8 cellular contexts compared by ENCODE assay signal in the genomic region with DNA sequence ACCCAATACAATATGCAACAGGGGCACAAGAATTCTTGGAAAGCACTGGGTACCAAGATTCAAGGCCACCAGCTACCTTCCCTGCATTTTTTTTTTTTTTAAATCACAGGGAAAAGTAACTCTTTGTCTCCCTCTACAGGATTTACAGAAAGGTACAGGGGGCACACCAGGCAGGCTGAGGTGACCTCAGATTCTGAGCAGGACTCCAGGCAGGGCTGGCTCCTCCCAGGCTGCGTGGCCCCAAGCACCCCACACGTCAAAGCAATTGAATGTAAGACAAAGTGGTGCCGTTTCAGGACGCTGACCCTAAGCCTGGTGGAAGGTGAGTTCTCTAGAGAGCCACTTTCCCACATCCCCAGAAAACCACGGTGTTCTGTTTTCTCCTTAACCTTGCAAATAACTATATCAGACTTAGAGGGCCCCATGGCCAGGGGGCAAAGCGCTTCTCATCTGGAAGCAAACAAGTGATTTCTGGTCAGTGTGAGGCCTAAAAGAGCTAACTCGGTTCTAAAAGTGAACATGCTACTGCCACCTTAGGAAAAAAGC.
DNase-seq lines count a peak whose midpoint lies in the region; ATAC-seq, FAIRE-seq and TF ChIP-seq lines count a peak whose summit lies in the region.

No MANE protein-coding gene starts in this region.

- peak; percentile 60 to 68 (median 64) for TF ChIP-seq CTCF in transverse colon (IDR thresholded peaks at IDR 0.05)

- no peak overlapping the region for H3K23ac ChIP-seq in mesenchymal stem cell (ENCODE audit: low read length in 2 of 2)

- H4K8ac ChIP-seq in mesenchymal stem cell (ENCODE audit: low read length) = no peak overlapping the region

- peaks cover 8% of the 10 kb centered on the region for H3K4me1 ChIP-seq in mesenchymal stem cell (ENCODE audit: control insufficient read depth, insufficient read depth, low read depth, low read length)
- peaks cover 0 to 3% (median 1%) of the 10 kb centered on the region in 4 donors for H3K4me1 ChIP-seq in transverse colon

- H3K18ac ChIP-seq in mesenchymal stem cell (ENCODE audit: low read depth in 1 of 2, low read length in 2 of 2) = no peak overlapping the region

- no peak overlapping the region for H3K4ac ChIP-seq in mesenchymal stem cell (ENCODE audit: low read depth in 1 of 2, low read length in 2 of 2)

- no peak overlapping the region for H2BK5ac ChIP-seq in mesenchymal stem cell (ENCODE audit: low read depth, low read length, poor library complexity, severe bottlenecking)

- H4K91ac ChIP-seq in mesenchymal stem cell (ENCODE audit: low read length) = no peak overlapping the region

- no peak overlapping the region for H3K4me3 ChIP-seq in mesenchymal stem cell (ENCODE audit: insufficient read depth in 1 of 2, low read depth in 1 of 2, low read length in 2 of 2)
- H3K4me3 ChIP-seq in transverse colon = no peak overlapping the region

- no peak overlapping the region for H2AFZ ChIP-seq in mesenchymal stem cell (ENCODE audit: low read depth, low read length)

- H3K79me1 ChIP-seq in mesenchymal stem cell (replicated peaks; ENCODE audit: low read length, poor library complexity, severe bottlenecking) = peaks cover 3% of the 10 kb centered on the region

- intact Hi-C loops in transverse colon (cut with DNase I; ENCODE audit: low total_unique reads) = loop anchor here (10.0 kb wide), 1 partner anchor 683 kb away; no protein-coding TSS in a partner anchor

- H2AK5ac ChIP-seq in mesenchymal stem cell (ENCODE audit: low read length, severe bottlenecking) = peak overlapping the region; percentile 5

- H3K27me3 ChIP-seq in mesenchymal stem cell (ENCODE audit: control insufficient read depth in 1 of 2, insufficient read depth in 1 of 2, low read length in 2 of 2) (no peaks in the 10 kb centered on the region), transverse colon (peaks cover under 1% of the 10 kb centered on the region)

- H2BK15ac ChIP-seq in mesenchymal stem cell (ENCODE audit: low read depth, poor library complexity, severe bottlenecking) = no peak overlapping the region

- peaks cover 20 to 56% of the 10 kb centered on the region in 2 experiments for H3K36me3 ChIP-seq in mesenchymal stem cell (ENCODE audit: control insufficient read depth in 1 of 2, insufficient read depth in 2 of 2, low read depth in 1 of 2, low read length in 2 of 2)
- no peaks in the 10 kb centered on the region for H3K36me3 ChIP-seq in transverse colon

- no peak overlapping the region for H2BK12ac ChIP-seq in mesenchymal stem cell (ENCODE audit: low read length in 2 of 2)

- DNase-seq in AG08395 (ENCODE audit: low spot score) (peak; percentile 79), GM03348 (ENCODE audit: low spot score) (peak; percentile 86), HTR-8/SVneo (ENCODE audit: insufficient read length, low spot score) (peak; percentile 65), SK-N-DZ (ENCODE audit: low spot score) (peak; percentile 32), dermis microvascular lymphatic vessel endothelial cell (ENCODE audit: low read depth in 2 of 2) (peak; percentile 14 to 47), mesenchymal stem cell (peak; percentile 66), transverse colon (no peak)

- TF ChIP-seq EP300 in transverse colon (IDR thresholded peaks at IDR 0.05; ENCODE audit: low read depth) = no peak

- FAIRE-seq in HTR-8/SVneo (lab: Jason Lieb, UNC) = no peak

- H3K14ac ChIP-seq in mesenchymal stem cell (ENCODE audit: low read length in 2 of 2) = no peak overlapping the region

- no peak overlapping the region for H3K27ac ChIP-seq in mesenchymal stem cell (ENCODE audit: low read length, poor library complexity, severe bottlenecking)
- H3K27ac ChIP-seq in transverse colon = peak overlapping the region in 3 of 4 donors; percentile 0 to 18 (median 1)

- WGBS in mesenchymal stem cell = 32% methylated on average over 7 of the region's 7 CpGs
- WGBS in transverse colon (ENCODE audit: low coverage in 1 of 2), 2 donors = 50% methylated on average over 7 of the region's 7 CpGs; no CpG with 5 or more reads in 1 of the 2 donors

- no peaks in the 10 kb centered on the region for H3K9me3 ChIP-seq in mesenchymal stem cell (ENCODE audit: control insufficient read depth, low read length)
- no peaks in the 10 kb centered on the region for H3K9me3 ChIP-seq in transverse colon

- H2BK120ac ChIP-seq in mesenchymal stem cell (ENCODE audit: low read depth, low read length) = no peak overlapping the region

- H3K4me2 ChIP-seq in mesenchymal stem cell (ENCODE audit: low read length, poor library complexity, severe bottlenecking) = no peak overlapping the region

- in situ Hi-C loops in transverse colon (cut with MboI; ENCODE audit: low pct_ligation_motif_present in 1 of 4, low pct_unique_long_range_greater_than_20kb in 1 of 4, low sequenced_read_pairs in 3 of 4) = loop anchor here in 2 of 4 donors (10.0 to 25.0 kb wide), 2 partner anchors 210 to 813 kb away; no protein-coding TSS in a partner anchor

- TF ChIP-seq POLR2A in transverse colon (IDR thresholded peaks at IDR 0.05) = no peak

- no peak for ATAC-seq in GM18861 (IDR thresholded peaks at IDR 0.05; ENCODE audit: unreplicated experiment)

- peak overlapping the region; percentile 10 for H3K9ac ChIP-seq in mesenchymal stem cell (ENCODE audit: low read length)
